Comparison of ENCODE assay signal across 9 cellular contexts in genomic region chr10:73060738-73061635, GRCh38. TPM values are rescaled to one million over a fixed set of nuclear protein-coding genes. Genes with fewer than 3 reads are reported as not detected.
DNase-seq lines count a peak whose midpoint lies in the region; ATAC-seq and TF ChIP-seq lines count a peak whose summit lies in the region.
"Had no signal": no experiment of that assay in that cellular context is flagged by ENCODE, and none has a peak within 500 bp of the region (broad histone marks: within the 10 kb centered on the region; RNA-seq: fewer than 3 reads in every experiment).

No MANE protein-coding gene starts in this region.

- H3K4me1 Mint-ChIP-seq in Caco-2 (ENCODE audit: low read depth, unreplicated experiment) = no peaks in the 10 kb centered on the region
- no peaks in the 10 kb centered on the region for H3K4me1 Mint-ChIP-seq in GM23338
- no peaks in the 10 kb centered on the region for H3K4me1 Mint-ChIP-seq in neural crest cell

- peaks cover 4% of the 10 kb centered on the region; the same call in 1 of the 2 replicates for H3K36me3 ChIP-seq in Caco-2 (ENCODE audit: control insufficient read depth, insufficient read depth, low read length)
- H3K36me3 ChIP-seq in GM23338 (ENCODE audit: insufficient read depth) = no peaks in the 10 kb centered on the region
- peaks cover 57% of the 10 kb centered on the region for H3K36me3 ChIP-seq in OCI-LY7 (ENCODE audit: insufficient read depth, low read length)

- no peak overlapping the region for H3K4me3 ChIP-seq in Caco-2 (ENCODE audit: low read depth, low read length)
- H3K4me3 ChIP-seq in GM23338 = no peak overlapping the region
- H3K4me3 ChIP-seq in OCI-LY7 (ENCODE audit: low read depth, low read length, poor library complexity, severe bottlenecking) = no peak overlapping the region
- H3K4me3 ChIP-seq: SJCRH30 had no signal

- intact Hi-C loops in Caco-2 (cut with micrococcal nuclease; ENCODE audit: unreplicated experiment) = loop anchor here (1.0 to 10.0 kb wide), 5 partner anchors 146 to 696 kb away; no protein-coding TSS in a partner anchor
- intact Hi-C loops in OCI-LY7 (cut with micrococcal nuclease; ENCODE audit: unreplicated experiment) = loop anchor here (1.0 kb wide), 1 partner anchor 697 kb away; no protein-coding TSS in a partner anchor

- no peaks in the 10 kb centered on the region; the same call in 1 of the 2 replicates for H4K20me1 ChIP-seq in GM23338 (replicated peaks; ENCODE audit: insufficient read depth)
- no peaks in the 10 kb centered on the region for H4K20me1 ChIP-seq in OCI-LY7 (ENCODE audit: insufficient read depth, low read length)

- H3K4me1 ChIP-seq in Caco-2 (no peaks in the 10 kb centered on the region), GM23338 (ENCODE audit: insufficient read depth) (no peaks in the 10 kb centered on the region), OCI-LY7 (ENCODE audit: insufficient read depth, low read length, poor library complexity, severe bottlenecking) (peaks cover 4% of the 10 kb centered on the region)
- H3K4me1 ChIP-seq: SJCRH30 had no signal

- TF ChIP-seq CTCF in Caco-2 (IDR thresholded peaks at IDR 0.05; ENCODE audit: insufficient read depth in 1 of 2, low read depth in 1 of 2, low read length in 1 of 2, severe bottlenecking in 1 of 2, unreplicated experiment in 1 of 2) (peak; percentile 38 to 71), GM23338 (conservative IDR thresholded peaks at IDR 0.05; ENCODE audit: low read depth in 2 of 2) (peak; percentile 71 to 75), OCI-LY7 (conservative IDR thresholded peaks at IDR 0.05; ENCODE audit: low read length) (peak; percentile 90), neural crest cell (conservative IDR thresholded peaks at IDR 0.05) (peak; percentile 64)

- H3K9me2 ChIP-seq in GM23338 (ENCODE audit: insufficient read depth) = no peaks in the 10 kb centered on the region
- no peaks in the 10 kb centered on the region for H3K9me2 ChIP-seq in OCI-LY7 (ENCODE audit: insufficient read depth, low read length)

- BruUV-seq in Caco-2 (replicated peaks; lab: Mats Ljungman, UMichigan) (no TSS peak), OCI-LY7 (replicated peaks; lab: Mats Ljungman, UMichigan) (no TSS peak)

- H3F3A ChIP-seq in GM23338 (replicated peaks; ENCODE audit: low read depth) = no peaks in the 10 kb centered on the region

- CTCF ChIA-PET in Caco-2 (lab: Charles Lee) (interaction anchor here (0.6 to 1.0 kb wide), 10 partner anchors 21 to 714 kb away, joined by 3 to 7 read pairs (median 3); partner anchors contain the start of gene PLA2G12B), OCI-LY7 (lab: Charles Lee; ENCODE audit: unreplicated experiment) (no interaction called here)

- H3K79me2 ChIP-seq in GM23338 (replicated peaks; ENCODE audit: insufficient read depth) (0 out of 2 replicates have a peak, but pooled peaks cover 3% of the 10 kb centered on the region), OCI-LY7 (ENCODE audit: insufficient read depth, low read depth, low read length) (no peaks in the 10 kb centered on the region)

- H3K36me3 Mint-ChIP-seq in Caco-2 (ENCODE audit: insufficient read depth, unreplicated experiment) (peaks cover 30% of the 10 kb centered on the region), GM23338 (ENCODE audit: low read depth) (peaks cover 8% of the 10 kb centered on the region; the same call in 1 of the 3 replicates), neural crest cell (ENCODE audit: low read depth) (peaks cover 5% of the 10 kb centered on the region)

- no peaks in the 10 kb centered on the region for H3K27me3 Mint-ChIP-seq in Caco-2 (ENCODE audit: insufficient read depth, unreplicated experiment)
- H3K27me3 Mint-ChIP-seq in GM23338 (ENCODE audit: insufficient read depth, low read depth, poor library complexity) = no peaks in the 10 kb centered on the region
- H3K27me3 Mint-ChIP-seq in neural crest cell (ENCODE audit: low read depth) = no peaks in the 10 kb centered on the region

- H2AFZ ChIP-seq in GM23338 = no peak overlapping the region
- H2AFZ ChIP-seq in OCI-LY7 (ENCODE audit: low read length) = no peak overlapping the region

- POLR2A ChIA-PET in Caco-2 (lab: Charles Lee) = no interaction called here
- POLR2A ChIA-PET in OCI-LY7 (lab: Charles Lee) = interaction anchor here (0.7 kb wide), 1 partner anchor 109 kb away, joined by 5 read pairs; no protein-coding TSS in a partner anchor

- no peak overlapping the region for H3K27ac Mint-ChIP-seq in Caco-2 (ENCODE audit: unreplicated experiment)
- no peak overlapping the region for H3K27ac Mint-ChIP-seq in GM23338
- no peak overlapping the region for H3K27ac Mint-ChIP-seq in neural crest cell (ENCODE audit: unreplicated experiment)

- H3K9me3 Mint-ChIP-seq in Caco-2 (ENCODE audit: unreplicated experiment) (no peaks in the 10 kb centered on the region), GM23338 (no peaks in the 10 kb centered on the region), neural crest cell (no peaks in the 10 kb centered on the region)

- H3K4me2 ChIP-seq in GM23338 (no peak overlapping the region), OCI-LY7 (ENCODE audit: low read length) (no peak overlapping the region)

- H3K27me3 ChIP-seq in Caco-2 (replicated peaks; ENCODE audit: control insufficient read depth, insufficient read depth, low read length) = no peaks in the 10 kb centered on the region
- no peaks in the 10 kb centered on the region for H3K27me3 ChIP-seq in GM23338 (ENCODE audit: insufficient read depth)
- H3K27me3 ChIP-seq: SJCRH30 had no signal

- H3K9me3 ChIP-seq in Caco-2 = no peaks in the 10 kb centered on the region
- no peaks in the 10 kb centered on the region for H3K9me3 ChIP-seq in OCI-LY7 (ENCODE audit: low read length)
- H3K9me3 ChIP-seq: SJCRH30 had no signal

- H3K27ac ChIP-seq in GM23338 (ENCODE audit: low read depth) (no peak overlapping the region), OCI-LY7 (ENCODE audit: low read depth, low read length, poor library complexity, severe bottlenecking) (no peak overlapping the region), epithelial cell of prostate (no peak overlapping the region)
- H3K27ac ChIP-seq: SJCRH30 had no signal

- ATAC-seq in GM23338 (peak; percentile 81), HG03196 (IDR thresholded peaks at IDR 0.05; ENCODE audit: unreplicated experiment) (no peak), GM18519 (IDR thresholded peaks at IDR 0.05; ENCODE audit: low FRiP score, unreplicated experiment) (no peak), GM19452 (IDR thresholded peaks at IDR 0.05; ENCODE audit: unreplicated experiment) (no peak)

- no peak overlapping the region for H3K4me3 Mint-ChIP-seq in Caco-2 (ENCODE audit: unreplicated experiment)
- no peak overlapping the region for H3K4me3 Mint-ChIP-seq in GM23338
- no peak overlapping the region for H3K4me3 Mint-ChIP-seq in neural crest cell

- DNase-seq in Caco-2 = peak in 1 of 2 experiments; percentile 60
- DNase-seq in GM23338 (ENCODE audit: low spot score) = peak; percentile 85
- DNase-seq in OCI-LY7 (ENCODE audit: low spot score) = peak; percentile 48
- DNase-seq in epithelial cell of prostate (ENCODE audit: low read depth, low spot score) = peak; percentile 2
- no peak for DNase-seq in neural crest cell (ENCODE audit: low read depth, low spot score)

TF ChIP-seq in GM23338, 12 proteins besides CTCF, POLR2A, EP300 and RAD21 (continues in another document):
- no peak for TF ChIP-seq POLR2AphosphoS5 (IDR thresholded peaks at IDR 0.05; ENCODE audit: low read depth)
- no peak for TF ChIP-seq JUNB (IDR thresholded peaks at IDR 0.05; ENCODE audit: unreplicated experiment)
- TF ChIP-seq CREB1 (CRISPR knock-in tag; IDR thresholded peaks at IDR 0.05; ENCODE audit: low read depth) = no peak
- no peak for TF ChIP-seq NANOG (IDR thresholded peaks at IDR 0.05; ENCODE audit: borderline replicate concordance)
- no peak for TF ChIP-seq STAT1 (IDR thresholded peaks at IDR 0.05; ENCODE audit: unreplicated experiment)

RNA-seq across cellular contexts. Expression of gene P4HA1, which starts 35.7 kb away (rescaled TPM):
- total RNA-seq in Caco-2 (2022) (44.3 and 46.5 TPM in 2 replicates), OCI-LY7 (2022) (19.8 and 36.2 TPM in 2 replicates), neural crest cell (32.2 and 36.0 TPM in 2 replicates)
- total RNA-seq in GM23338 (2014; rRNA removed; shearing (Covaris generic)) = 22.1 and 27.1 TPM in 2 replicates
- 22.2 and 26.4 TPM in 2 replicates for polyA plus RNA-seq in GM23338 (2016; fragmentation: Nextera tagmentation; extraction: Ambion mirVana)
- total RNA-seq in OCI-LY7 (2014; rRNA removed; shearing (Covaris generic)) = 11.6 and 17.9 TPM in 2 replicates

RNA-seq across cellular contexts. Expression of gene NUDT13, which starts 49.3 kb away (rescaled TPM):
- 6.5 and 7.1 TPM in 2 replicates for total RNA-seq in Caco-2 (2022)
- total RNA-seq in GM23338 (2014; rRNA removed; shearing (Covaris generic)) = 1.4 and 4.3 TPM in 2 replicates
- 2.2 and 3.6 TPM in 2 replicates for polyA plus RNA-seq in GM23338 (2016; fragmentation: Nextera tagmentation; extraction: Ambion mirVana)
- not detected in 2 replicates for total RNA-seq in OCI-LY7 (2014; rRNA removed; shearing (Covaris generic))
- not detected in 2 replicates for total RNA-seq in OCI-LY7 (2022)
- total RNA-seq in neural crest cell = 3.4 and 4.6 TPM in 2 replicates
